7 cellular contexts compared by ENCODE assay signal in genomic region chr6:112163295-112164257, GRCh38.
DNase-seq lines count a peak whose midpoint lies in the region; ATAC-seq, FAIRE-seq and TF ChIP-seq lines count a peak whose summit lies in the region.

No MANE protein-coding gene starts in this region.

- H3K4me3 ChIP-seq in LNCaP clone FGC (ENCODE audit: low read depth, low read length), result no peak overlapping the region
- no peak overlapping the region for H3K4me3 ChIP-seq in adipocyte (ENCODE audit: low read length)

- ATAC-seq in T-cell (replicated peaks in 1 of 4), result peak; percentile 91 to 98 (median 96)

- H3K36me3 ChIP-seq in adipocyte (ENCODE audit: control insufficient read depth, insufficient read depth, low read length, severe bottlenecking), result peaks cover 99% of the 10 kb centered on the region

- peak overlapping the region; percentile 19 to 54 for H3K27ac Mint-ChIP-seq in T-cell

- no peaks in the 10 kb centered on the region for H3K9me3 Mint-ChIP-seq in T-cell

- H3K27me3 ChIP-seq in adipocyte (replicated peaks; ENCODE audit: control insufficient read depth, insufficient read depth, low read length), result no peaks in the 10 kb centered on the region

- DNase-seq in H54 (ENCODE audit: insufficient read length, low spot score), result peak; percentile 41
- DNase-seq in LNCaP clone FGC (ENCODE audit: low read depth), result no peak
- DNase-seq in T-cell, result peak; percentile 42 to 78 (median 68)
- DNase-seq in adipocyte (ENCODE audit: low read depth), result peak; percentile 79
- peak; percentile 91 for DNase-seq in iPS-NIHi7 (ENCODE audit: extremely low spot score)
- peak; percentile 69 to 74 (median 70) for DNase-seq in stimulated activated CD4-positive, alpha-beta T cell treated with anti-CD3 and anti-CD28 coated beads, Interleukin-1b, Interleukin-23, amount 100 ng/mL, for 24 hours (ENCODE audit: low read depth in 4 of 4, low spot score in 1 of 4)

- peaks cover 44 to 51% of the 10 kb centered on the region in 2 donors for H3K27me3 Mint-ChIP-seq in T-cell

- no peaks in the 10 kb centered on the region for H3K36me3 Mint-ChIP-seq in T-cell

- H3K9me3 ChIP-seq in adipocyte (ENCODE audit: control insufficient read depth, low read length), result no peaks in the 10 kb centered on the region

- H3K9ac ChIP-seq in adipocyte (ENCODE audit: low read length), result no peak overlapping the region

- peaks cover 14 to 15% (median 14%) of the 10 kb centered on the region in 3 donors for H3K4me1 Mint-ChIP-seq in T-cell

- H3K4me1 ChIP-seq in adipocyte (ENCODE audit: control insufficient read depth, insufficient read depth, low read length), result no peaks in the 10 kb centered on the region

- CTCF ChIA-PET in T-cell (lab: Charles Lee), result interaction anchor here (0.6 to 3.3 kb wide), 21 partner anchors 9 to 1204 kb away, joined by 3 to 16 read pairs (median 6); partner anchors contain the start of genes FAM229B (in 2 of the 2) and TUBE1 (in 2 of the 2)

- TF ChIP-seq POLR2A in H54 (IDR thresholded peaks at IDR 0.05; ENCODE audit: low read depth, low read length), result no peak

- POLR2A ChIA-PET in T-cell (lab: Charles Lee), result interaction anchor here (0.6 kb wide), 3 partner anchors 108 to 1347 kb away, joined by 3 to 19 read pairs (median 5); no protein-coding TSS in a partner anchor

- no peak for FAIRE-seq in H54 (lab: Jason Lieb, UNC)

- H3K4me3 Mint-ChIP-seq in T-cell, result peak overlapping the region; percentile 34 to 56 (median 55)

- TF ChIP-seq CTCF in GM12872 (IDR thresholded peaks at IDR 0.05; ENCODE audit: insufficient read depth, low read depth, low read length), result peak; percentile 96
- peak; percentile 91 for TF ChIP-seq CTCF in LNCaP clone FGC (IDR thresholded peaks at IDR 0.05; ENCODE audit: control insufficient read depth, extremely low read depth, insufficient read depth)
